5 cellular contexts compared by ENCODE assay signal in genomic region chr5:142915038-142915437, GRCh38.
"Had no signal": no experiment of that assay in that cellular context is flagged by ENCODE, and none has a peak within 500 bp of the region (broad histone marks: within the 10 kb centered on the region; RNA-seq: fewer than 3 reads in every experiment).

No MANE protein-coding gene starts in this region.

- H3K27ac ChIP-seq: HL-60, KMS-11 had no signal

- H3K4me2 ChIP-seq: KMS-11 had no signal

- H3K9ac ChIP-seq: KMS-11 had no signal

- H3K4me3 ChIP-seq: K562 had no signal

- DNase-seq: KG1 had no signal

- FAIRE-seq: HTR-8/SVneo had no signal
